Comparison of ENCODE assay signal across 1 cellular context in the genomic region with DNA sequence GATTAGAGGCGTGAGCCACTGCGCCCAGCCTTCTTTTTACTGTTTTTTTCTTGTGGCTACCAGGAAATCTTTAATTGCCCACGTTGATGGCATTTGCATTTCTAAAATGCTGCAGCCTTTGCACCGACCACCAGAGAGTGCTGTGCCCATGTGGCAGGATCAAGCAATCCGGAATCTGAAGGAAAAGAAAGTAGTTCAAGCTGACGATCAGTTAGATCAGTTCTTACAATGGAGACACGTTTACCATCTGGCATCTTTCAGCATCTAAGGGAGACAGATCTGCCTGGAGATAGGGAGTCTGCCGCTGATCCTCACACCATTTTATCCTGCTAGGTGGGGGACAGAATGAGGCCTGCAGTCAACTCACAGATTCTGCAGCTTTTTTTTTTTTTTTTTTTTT.
A peak's percentile ranks its signal among the peaks of the same experiment; 100 is the strongest.
TF ChIP-seq lines count a peak whose summit lies in the region.

No MANE protein-coding gene starts in this region.

TF ChIP-seq in HepG2, 621 proteins besides CTCF, POLR2A, EP300 and RAD21:
- TF ChIP-seq, protein P1, sequence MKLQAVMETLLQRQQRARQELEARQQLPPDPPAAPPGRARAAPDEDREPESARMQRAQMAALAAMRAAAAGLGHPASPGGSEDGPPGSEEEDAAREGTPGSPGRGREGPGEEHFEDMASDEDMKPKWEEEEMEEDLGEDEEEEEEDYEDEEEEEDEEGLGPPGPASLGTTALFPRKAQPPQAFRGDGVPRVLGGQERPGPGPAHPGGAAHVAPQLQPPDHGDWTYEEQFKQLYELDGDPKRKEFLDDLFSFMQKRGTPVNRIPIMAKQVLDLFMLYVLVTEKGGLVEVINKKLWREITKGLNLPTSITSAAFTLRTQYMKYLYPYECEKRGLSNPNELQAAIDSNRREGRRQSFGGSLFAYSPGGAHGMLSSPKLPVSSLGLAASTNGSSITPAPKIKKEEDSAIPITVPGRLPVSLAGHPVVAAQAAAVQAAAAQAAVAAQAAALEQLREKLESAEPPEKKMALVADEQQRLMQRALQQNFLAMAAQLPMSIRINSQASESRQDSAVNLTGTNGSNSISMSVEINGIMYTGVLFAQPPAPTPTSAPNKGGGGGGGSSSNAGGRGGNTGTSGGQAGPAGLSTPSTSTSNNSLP (IDR thresholded peaks at IDR 0.05; ENCODE audit: low read depth, low read length) = peak; percentile 53; the same call in 1 of the 2 replicates
- TF ChIP-seq ZNF570 (CRISPR knock-in tag; IDR thresholded peaks at IDR 0.05; ENCODE audit: borderline replicate concordance) = no peak
- no peak for TF ChIP-seq KLF9 (CRISPR knock-in tag; IDR thresholded peaks at IDR 0.05; ENCODE audit: low read depth)
- TF ChIP-seq ZNF350 (CRISPR knock-in tag; IDR thresholded peaks at IDR 0.05; ENCODE audit: borderline replicate concordance, low read depth) = no peak
- TF ChIP-seq RERE (CRISPR knock-in tag; IDR thresholded peaks at IDR 0.05; ENCODE audit: low read depth) = no peak
- TF ChIP-seq XRCC5 (optimal IDR thresholded peaks at IDR 0.05; ENCODE audit: low read length) = peak; percentile 31
- TF ChIP-seq, protein P2, sequence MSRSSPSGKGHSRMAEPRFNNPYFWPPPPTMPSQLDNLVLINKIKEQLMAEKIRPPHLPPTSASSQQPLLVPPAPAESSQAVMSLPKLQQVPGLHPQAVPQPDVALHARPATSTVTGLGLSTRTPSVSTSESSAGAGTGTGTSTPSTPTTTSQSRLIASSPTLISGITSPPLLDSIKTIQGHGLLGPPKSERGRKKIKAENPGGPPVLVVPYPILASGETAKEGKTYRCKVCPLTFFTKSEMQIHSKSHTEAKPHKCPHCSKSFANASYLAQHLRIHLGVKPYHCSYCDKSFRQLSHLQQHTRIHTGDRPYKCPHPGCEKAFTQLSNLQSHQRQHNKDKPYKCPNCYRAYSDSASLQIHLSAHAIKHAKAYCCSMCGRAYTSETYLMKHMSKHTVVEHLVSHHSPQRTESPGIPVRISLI (CRISPR knock-in tag; IDR thresholded peaks at IDR 0.05; ENCODE audit: borderline replicate concordance) = peak; percentile 58; the same call in 1 of the 2 replicates
- TF ChIP-seq BHLHE40 (IDR thresholded peaks at IDR 0.05; ENCODE audit: low read length) = 0 out of 2 replicates have a peak, but pooled peaks have one; percentile 4
- TF ChIP-seq STAG1 (CRISPR knock-in tag; IDR thresholded peaks at IDR 0.05) = peak; percentile 84
- TF ChIP-seq, protein P3, sequence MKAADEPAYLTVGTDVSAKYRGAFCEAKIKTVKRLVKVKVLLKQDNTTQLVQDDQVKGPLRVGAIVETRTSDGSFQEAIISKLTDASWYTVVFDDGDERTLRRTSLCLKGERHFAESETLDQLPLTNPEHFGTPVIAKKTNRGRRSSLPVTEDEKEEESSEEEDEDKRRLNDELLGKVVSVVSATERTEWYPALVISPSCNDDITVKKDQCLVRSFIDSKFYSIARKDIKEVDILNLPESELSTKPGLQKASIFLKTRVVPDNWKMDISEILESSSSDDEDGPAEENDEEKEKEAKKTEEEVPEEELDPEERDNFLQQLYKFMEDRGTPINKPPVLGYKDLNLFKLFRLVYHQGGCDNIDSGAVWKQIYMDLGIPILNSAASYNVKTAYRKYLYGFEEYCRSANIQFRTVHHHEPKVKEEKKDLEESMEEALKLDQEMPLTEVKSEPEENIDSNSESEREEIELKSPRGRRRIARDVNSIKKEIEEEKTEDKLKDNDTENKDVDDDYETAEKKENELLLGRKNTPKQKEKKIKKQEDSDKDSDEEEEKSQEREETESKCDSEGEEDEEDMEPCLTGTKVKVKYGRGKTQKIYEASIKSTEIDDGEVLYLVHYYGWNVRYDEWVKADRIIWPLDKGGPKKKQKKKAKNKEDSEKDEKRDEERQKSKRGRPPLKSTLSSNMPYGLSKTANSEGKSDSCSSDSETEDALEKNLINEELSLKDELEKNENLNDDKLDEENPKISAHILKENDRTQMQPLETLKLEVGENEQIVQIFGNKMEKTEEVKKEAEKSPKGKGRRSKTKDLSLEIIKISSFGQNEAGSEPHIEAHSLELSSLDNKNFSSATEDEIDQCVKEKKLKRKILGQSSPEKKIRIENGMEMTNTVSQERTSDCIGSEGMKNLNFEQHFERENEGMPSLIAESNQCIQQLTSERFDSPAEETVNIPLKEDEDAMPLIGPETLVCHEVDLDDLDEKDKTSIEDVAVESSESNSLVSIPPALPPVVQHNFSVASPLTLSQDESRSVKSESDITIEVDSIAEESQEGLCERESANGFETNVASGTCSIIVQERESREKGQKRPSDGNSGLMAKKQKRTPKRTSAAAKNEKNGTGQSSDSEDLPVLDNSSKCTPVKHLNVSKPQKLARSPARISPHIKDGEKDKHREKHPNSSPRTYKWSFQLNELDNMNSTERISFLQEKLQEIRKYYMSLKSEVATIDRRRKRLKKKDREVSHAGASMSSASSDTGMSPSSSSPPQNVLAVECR (CRISPR knock-in tag; IDR thresholded peaks at IDR 0.05; ENCODE audit: borderline replicate concordance) = 0 out of 2 replicates have a peak, but pooled peaks have one; percentile 17
- TF ChIP-seq SMC3 (IDR thresholded peaks at IDR 0.05; ENCODE audit: low read length) = peak; percentile 91
- peak; percentile 10 for TF ChIP-seq TEAD3 (CRISPR knock-in tag; optimal IDR thresholded peaks at IDR 0.05; ENCODE audit: borderline replicate concordance)
TF ChIP-seq in HepG2: peak in this region for 8.
